ENCODE assay signal across 30 cellular contexts in the genomic region with DNA sequence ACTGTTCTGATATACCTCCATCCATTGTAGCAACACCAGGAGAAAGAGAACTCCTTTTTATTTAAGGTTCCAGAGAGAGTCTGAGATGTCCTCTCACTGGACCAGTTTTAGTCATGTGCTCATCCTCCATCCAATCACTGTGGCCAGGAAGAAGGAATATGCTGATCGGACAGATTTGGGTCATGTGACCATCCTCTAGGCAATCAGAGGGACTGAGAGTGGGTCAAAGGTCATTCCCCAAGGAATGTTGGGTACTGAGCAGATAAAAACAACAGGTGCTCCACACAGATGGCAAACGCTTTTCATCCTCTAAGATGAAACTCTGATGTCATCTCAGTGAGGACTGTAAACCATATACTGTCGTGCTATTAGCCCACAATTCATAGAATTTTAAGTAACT. TPM values are rescaled to one million over a fixed set of nuclear protein-coding genes. Genes with fewer than 3 reads are reported as not detected.
DNase-seq lines count a peak whose midpoint lies in the region; ATAC-seq, FAIRE-seq and TF ChIP-seq lines count a peak whose summit lies in the region.
"Had no signal": no experiment of that assay in that cellular context is flagged by ENCODE, and none has a peak within 500 bp of the region (broad histone marks: within the 10 kb centered on the region; RNA-seq: fewer than 3 reads in every experiment).

No MANE protein-coding gene starts in this region.

- TF ChIP-seq POLR2A in HepG2 (IDR thresholded peaks at IDR 0.05; ENCODE audit: insufficient read depth in 1 of 2, low read depth in 2 of 2, low read length in 2 of 2) (no peak), right lobe of liver (IDR thresholded peaks at IDR 0.05) (no peak), K562 (conservative IDR thresholded peaks at IDR 0.05) (no peak)

- CTCF ChIA-PET in HepG2 (lab: Yijun Ruan, JAX; ENCODE audit: low intra/inter-chr PET ratio, low total read pairs) (no interaction called here), K562 (lab: Yijun Ruan, JAX; ENCODE audit: low intra/inter-chr PET ratio) (no interaction called here)

- H3K4me1 ChIP-seq in HepG2 (ENCODE audit: insufficient read depth, low read length) (peaks cover 19% of the 10 kb centered on the region), right lobe of liver (no peaks in the 10 kb centered on the region), K562 (replicated peaks in 1 of 2; ENCODE audit: control insufficient read depth in 2 of 2, insufficient read depth in 2 of 2, low read length in 2 of 2) (no peaks in the 10 kb centered on the region)
- H3K4me1 ChIP-seq: Peyer's patch, SJSA1 had no signal

- TF ChIP-seq CTCF in HepG2 (CRISPR knock-in tag; IDR thresholded peaks at IDR 0.05) (no peak), right lobe of liver (IDR thresholded peaks at IDR 0.05) (no peak), K562 (IDR thresholded peaks at IDR 0.05 in 2 of 3, conservative IDR thresholded peaks at IDR 0.05 in 1 of 3; ENCODE audit: insufficient read depth in 2 of 3, low read depth in 1 of 3, low read length in 3 of 3) (no peak)

- H3K27me3 ChIP-seq in HepG2 (ENCODE audit: control insufficient read depth in 1 of 2, insufficient read depth in 2 of 2, low read length in 2 of 2) (peaks cover 0 to 11% of the 10 kb centered on the region in 2 experiments; a peak in 1 of 5 replicates), right lobe of liver (no peaks in the 10 kb centered on the region), K562 (ENCODE audit: control insufficient read depth in 2 of 2, insufficient read depth in 2 of 2, low read length in 2 of 2) (peaks cover 0 to 8% of the 10 kb centered on the region in 2 experiments; a peak in 3 of 5 replicates)
- H3K27me3 ChIP-seq: MG63, Peyer's patch, SJSA1 had no signal

- no peaks in the 10 kb centered on the region for H3K36me3 ChIP-seq in HepG2 (replicated peaks in 1 of 2; ENCODE audit: control insufficient read depth in 1 of 2, insufficient read depth in 2 of 2, low read length in 2 of 2)
- H3K36me3 ChIP-seq in right lobe of liver = no peaks in the 10 kb centered on the region
- H3K36me3 ChIP-seq in K562 (ENCODE audit: control insufficient read depth, insufficient read depth, low read length) = no peaks in the 10 kb centered on the region
- H3K36me3 ChIP-seq: MG63, Peyer's patch, SJSA1 had no signal

- POLR2A ChIA-PET in HepG2 (lab: Yijun Ruan, JAX) (no interaction called here), K562 (lab: Yijun Ruan, JAX) (no interaction called here)

- H3K9me3 ChIP-seq in HepG2 (ENCODE audit: low read length) = no peaks in the 10 kb centered on the region
- no peaks in the 10 kb centered on the region for H3K9me3 ChIP-seq in right lobe of liver
- H3K9me3 ChIP-seq in K562 (replicated peaks; ENCODE audit: control insufficient read depth, insufficient read depth, low read depth, low read length) = no peaks in the 10 kb centered on the region
- H3K9me3 ChIP-seq: MG63, Peyer's patch, SJSA1 had no signal

- no peak overlapping the region for H3K4me3 ChIP-seq in HepG2 (replicated peaks in 1 of 3; ENCODE audit: insufficient read depth in 1 of 3, low read depth in 2 of 3, low read length in 3 of 3)
- H3K4me3 ChIP-seq in right lobe of liver = no peak overlapping the region
- no peak overlapping the region for H3K4me3 ChIP-seq in K562
- H3K4me3 ChIP-seq: GM23248, MG63, Peyer's patch, SJSA1 had no signal

- no peak overlapping the region for H2AFZ ChIP-seq in HepG2 (ENCODE audit: low read length)
- H2AFZ ChIP-seq in K562 (ENCODE audit: low read depth, low read length) = no peak overlapping the region
- H2AFZ ChIP-seq: GM23248 had no signal

- no peaks in the 10 kb centered on the region for H3K4me1 Mint-ChIP-seq in T-helper 2 cell treated with Interferon-gamma antibody and Interleukin-4, amounts not matched to agents 5 μg/mL and 100 μg/mL, for 36 hours (ENCODE audit: low read depth)
- H3K4me1 Mint-ChIP-seq: B cell, IgD-negative memory B cell had no signal

- H3K9me3 Mint-ChIP-seq in T-helper 2 cell treated with Interferon-gamma antibody and Interleukin-4, amounts not matched to agents 5 μg/mL and 100 μg/mL, for 36 hours = no peaks in the 10 kb centered on the region

- no peak overlapping the region for H3K9ac ChIP-seq in HepG2 (ENCODE audit: insufficient read depth, low read depth, low read length)
- no peak overlapping the region for H3K9ac ChIP-seq in K562 (ENCODE audit: insufficient read depth in 1 of 2, low read depth in 2 of 2, low read length in 2 of 2)
- H3K9ac ChIP-seq: GM23248 had no signal

- no peaks in the 10 kb centered on the region for H3K27me3 Mint-ChIP-seq in T-helper 2 cell treated with Interferon-gamma antibody and Interleukin-4, amounts not matched to agents 5 μg/mL and 100 μg/mL, for 36 hours (ENCODE audit: low read depth)

- TF ChIP-seq RAD21 in HepG2 (CRISPR knock-in tag; IDR thresholded peaks at IDR 0.05) = no peak
- no peak for TF ChIP-seq RAD21 in K562 (CRISPR knock-in tag; conservative IDR thresholded peaks at IDR 0.05 in 1 of 2, IDR thresholded peaks at IDR 0.05 in 1 of 2)

- H3K9me1 ChIP-seq in K562 (ENCODE audit: control insufficient read depth, insufficient read depth, low read length) = no peaks in the 10 kb centered on the region

- H3K4me2 ChIP-seq in HepG2 (ENCODE audit: low read depth, low read length) (no peak overlapping the region), K562 (ENCODE audit: insufficient read depth, low read length) (no peak overlapping the region)

- no peaks in the 10 kb centered on the region for H3K79me2 ChIP-seq in HepG2 (ENCODE audit: insufficient read depth, low read length)
- H3K79me2 ChIP-seq in K562 (ENCODE audit: control insufficient read depth, insufficient read depth, low read length) = no peaks in the 10 kb centered on the region

- 6% methylated on average over 3 of the region's 3 CpGs for WGBS in HepG2 (ENCODE audit: low lambda C conversion rate)
- 70% methylated on average over 3 of the region's 3 CpGs for WGBS in right lobe of liver (ENCODE audit: insufficient coverage, low coverage, low lambda C conversion rate, missing lambda C conversion rate)
- 0% methylated on average over 3 of the region's 3 CpGs for WGBS in K562 (ENCODE audit: insufficient coverage, low coverage, missing lambda C conversion rate)

- in situ Hi-C loops in HepG2 (cut with HindIII; ENCODE audit: extremely low pct_ligation_motif_present, low pct_unique_long_range_greater_than_20kb) (no loop called here), K562 (cut with MboI) (no loop called here)

- no peak for TF ChIP-seq EP300 in HepG2 (IDR thresholded peaks at IDR 0.05; ENCODE audit: low read depth in 2 of 2, low read length in 2 of 2)
- TF ChIP-seq EP300 in HepG2 (CRISPR knock-in tag; IDR thresholded peaks at IDR 0.05; ENCODE audit: borderline replicate concordance) = no peak
- TF ChIP-seq EP300 in K562 (IDR thresholded peaks at IDR 0.05; ENCODE audit: low read length) = no peak

- H4K20me1 ChIP-seq in HepG2 (ENCODE audit: insufficient read depth, low read length) (no peaks in the 10 kb centered on the region), K562 (replicated peaks; ENCODE audit: control insufficient read depth, insufficient read depth, low read length) (no peaks in the 10 kb centered on the region; the same call in 1 of the 2 replicates)

- H3K4me3 Mint-ChIP-seq in T-helper 2 cell treated with Interferon-gamma antibody and Interleukin-4, amounts not matched to agents 5 μg/mL and 100 μg/mL, for 36 hours = no peak overlapping the region
- H3K4me3 Mint-ChIP-seq: B cell, IgD-negative memory B cell, T-helper 17 cell had no signal

- DNase-seq in HepG2 (ENCODE audit: low spot score) = no peak
- no peak for DNase-seq in right lobe of liver
- peak; percentile 90 for DNase-seq in NCI-H2171 treated with DMSO at 0.1 percent for 48 hours (lab: John Stamatoyannopoulos, UW)
- DNase-seq in K562 (ENCODE audit: extremely low read depth in 1 of 4, low spot score in 3 of 4) = peak in 2 of 4 experiments; percentile 20 to 25
- no peak for DNase-seq in Right ventricle myocardium superior
- DNase-seq in T-helper 2 cell treated with Interferon-gamma antibody and Interleukin-4, amounts not matched to agents 5 μg/mL and 100 μg/mL, for 36 hours (ENCODE audit: low spot score) = no peak
- no peak for DNase-seq in activated gamma-delta T cell treated with Interleukin-2 at 50 U/mL for 16 hours
- no peak for DNase-seq in T1000 (lab: John Stamatoyannopoulos, UW)
- DNase-seq: GM23248, HCEC 1CT, MG63, NCI-H1092, NCI-H1436, NCI-H187 treated with DMSO at 0.1 percent for 48 hours, NCI-H2107, NCI-H2227 treated with DMSO at 0.1 percent for 48 hours, NCI-H510A, NCI-H774, Peyer's patch, T-helper 17 cell had no signal

- H3K27ac ChIP-seq in HepG2 (ENCODE audit: extremely low read length, insufficient read depth, low read length) = no peak overlapping the region
- H3K27ac ChIP-seq in right lobe of liver = no peak overlapping the region
- H3K27ac ChIP-seq in K562 (ENCODE audit: extremely low read depth, low read depth, low read length) = no peak overlapping the region
- H3K27ac ChIP-seq: GM23248, Peyer's patch, SJSA1 had no signal

- ATAC-seq in HepG2 (no peak), right lobe of liver (no peak), K562 (no peak), Right ventricle myocardium superior (ENCODE audit: poor library complexity) (no peak)
- ATAC-seq: T-helper 17 cell had no signal

- BruUV-seq in HepG2 (replicated peaks; lab: Mats Ljungman, UMichigan) (no TSS peak), K562 (replicated peaks; lab: Mats Ljungman, UMichigan) (no TSS peak)

- no peaks in the 10 kb centered on the region for H3K36me3 Mint-ChIP-seq in T-helper 2 cell treated with Interferon-gamma antibody and Interleukin-4, amounts not matched to agents 5 μg/mL and 100 μg/mL, for 36 hours (ENCODE audit: low read depth)
- H3K36me3 Mint-ChIP-seq: IgD-negative memory B cell had no signal

- no peak for FAIRE-seq in HepG2 (lab: Jason Lieb, UNC)
- FAIRE-seq in K562 (lab: Jason Lieb, UNC) = no peak
- FAIRE-seq: A204.1, G401.6, GM12892 had no signal

- H3K27ac Mint-ChIP-seq in T-helper 2 cell treated with Interferon-gamma antibody and Interleukin-4, amounts not matched to agents 5 μg/mL and 100 μg/mL, for 36 hours = no peak overlapping the region
- H3K27ac Mint-ChIP-seq: B cell, IgD-negative memory B cell, T-helper 17 cell had no signal

- intact Hi-C loops in HepG2 (cut with micrococcal nuclease; ENCODE audit: unreplicated experiment) (no loop called here), right lobe of liver (cut with DNase I) (no loop called here), K562 (cut with micrococcal nuclease) (no loop called here), Right ventricle myocardium superior (cut with DNase I) (no loop called here)

RNA-seq across cellular contexts. Expression of a gene that starts 28.8 kb away (rescaled TPM):
- total RNA-seq in HepG2 (2016; rRNA removed; fragmentation: Illumina TruSeq; extraction: Trizol) (not detected in 2 replicates), right lobe of liver (under 1 TPM in 1 of 6 experiments, not detected in 5; 0.12 TPM), K562 (2014; rRNA removed) (not detected in 2 replicates), K562 (2014; rRNA removed; fragmentation: Illumina TruSeq; extraction: Trizol) (not detected in 2 replicates), K562 (2015; rRNA removed; fragmentation: Illumina TruSeq; extraction: Trizol) (not detected in 2 replicates), K562 (2021) (not detected in 2 replicates), Right ventricle myocardium superior (not detected)
- not detected in 2 replicates for total RNA-seq in HepG2 (2016; cell fraction: cytosol; rRNA removed; fragmentation: Illumina TruSeq; extraction: Trizol; ENCODE audit: low read depth)
- total RNA-seq in HepG2 (2016; cell fraction: insoluble cytoplasmic fraction; rRNA removed; fragmentation: Illumina TruSeq; extraction: Trizol) = not detected in 2 replicates
- not detected in 2 replicates for total RNA-seq in HepG2 (2016; cell fraction: membrane; rRNA removed; fragmentation: Illumina TruSeq; extraction: Trizol)
- not detected in 2 replicates for total RNA-seq in HepG2 (2016; cell fraction: nucleus; rRNA removed; fragmentation: Illumina TruSeq; extraction: Trizol)
- polyA plus RNA-seq in HepG2 (2011; rRNA removed) (not detected in 2 replicates), K562 (2011; rRNA removed) (not detected in 2 replicates), K562 (2014; fragmentation: Illumina TruSeq; extraction: Trizol) (0.04 TPM in 1 of 2 replicates, not detected in the other), K562 (2014; fragmentation: Nextera tagmentation; extraction: Ambion mirVana) (under 1 TPM in 1 of 2 experiments, not detected in 1; 0.07 TPM), K562 (2014; rRNA removed) (not detected in 2 replicates)
- polyA plus RNA-seq in HepG2 (2011; cell fraction: cytosol; rRNA removed) = not detected in 2 replicates
- polyA plus RNA-seq in HepG2 (2011; cell fraction: nucleus; rRNA removed) = not detected in 2 replicates
- polyA plus RNA-seq in HepG2 (2012) = not detected in 2 replicates
- polyA plus RNA-seq in HepG2 (2016; cell fraction: cytosol; fragmentation: Illumina TruSeq; extraction: Trizol; ENCODE audit: low read depth) = not detected in 2 replicates
- polyA plus RNA-seq in HepG2 (2016; cell fraction: insoluble cytoplasmic fraction; fragmentation: Illumina TruSeq; extraction: Trizol; ENCODE audit: low read depth) = not detected in 2 replicates
- not detected in 2 replicates for polyA plus RNA-seq in HepG2 (2016; cell fraction: membrane; fragmentation: Illumina TruSeq; extraction: Trizol; ENCODE audit: low read depth)
- polyA plus RNA-seq in HepG2 (2016; cell fraction: nucleus; fragmentation: Illumina TruSeq; extraction: Trizol; ENCODE audit: insufficient read depth, low read depth) = not detected in 2 replicates
- not detected in 2 replicates for polyA minus RNA-seq in HepG2 (2011; rRNA and poly(A)+ RNA removed; ENCODE audit: low replicate concordance)
- not detected in 2 replicates for polyA minus RNA-seq in HepG2 (2011; cell fraction: cytosol; rRNA and poly(A)+ RNA removed)
- polyA minus RNA-seq in HepG2 (2011; cell fraction: nucleus; rRNA and poly(A)+ RNA removed) = not detected in 2 replicates
- total RNA-seq in K562 (2011; cell fraction: chromatin; rRNA removed; ENCODE audit: low replicate concordance) = not detected in 2 replicates
- not detected in 2 replicates for total RNA-seq in K562 (2011; cell fraction: nucleolus; rRNA removed)
- total RNA-seq in K562 (2011; cell fraction: nucleoplasm; rRNA removed) = not detected in 2 replicates
- not detected in 2 replicates for polyA plus RNA-seq in K562 (2011; cell fraction: cytosol; rRNA removed)
- not detected in 2 replicates for polyA plus RNA-seq in K562 (2011; cell fraction: nucleus; rRNA removed)
- 0.18 TPM in 1 of 2 replicates, not detected in the other for polyA plus RNA-seq in K562 (2012)
- not detected in 2 replicates for polyA minus RNA-seq in K562 (2011; rRNA and poly(A)+ RNA removed)
- polyA minus RNA-seq in K562 (2011; cell fraction: cytosol; rRNA and poly(A)+ RNA removed) = not detected in 2 replicates
- polyA minus RNA-seq in K562 (2011; cell fraction: nucleus; rRNA and poly(A)+ RNA removed) = not detected in 2 replicates
- total RNA-seq: B cell, Daoy, GM23248, HT1080, LHCN-M2, OCI-LY7, Peyer's patch had no signal
- polyA plus RNA-seq: GM23248, IgD-negative memory B cell had no signal
